Comparison of ENCODE assay signal across 2 cellular contexts in the genomic region with DNA sequence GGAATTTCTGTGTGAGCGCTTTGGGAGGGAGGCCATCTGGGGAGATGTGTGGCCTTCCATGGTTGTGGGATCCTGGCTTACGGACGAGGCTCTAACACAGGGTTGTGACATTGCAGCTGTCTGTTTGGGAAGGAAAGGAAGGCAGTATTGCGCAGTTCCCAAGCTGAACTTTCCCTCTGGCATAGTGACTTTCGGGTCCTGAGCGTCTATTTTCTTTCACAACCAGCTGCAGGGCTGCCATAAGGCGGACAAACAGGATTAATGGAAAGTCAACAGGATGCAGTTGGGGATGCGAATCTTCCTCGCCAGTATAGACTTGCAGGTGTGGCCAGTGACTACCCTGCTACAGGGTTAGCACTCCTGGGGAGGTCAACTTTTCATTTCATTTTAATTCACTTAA.
TF ChIP-seq lines count a peak whose summit lies in the region.

No MANE protein-coding gene starts in this region.

TF ChIP-seq in IMR-90, 13 proteins besides CTCF, POLR2A, EP300 and RAD21:
- TF ChIP-seq, protein P1, sequence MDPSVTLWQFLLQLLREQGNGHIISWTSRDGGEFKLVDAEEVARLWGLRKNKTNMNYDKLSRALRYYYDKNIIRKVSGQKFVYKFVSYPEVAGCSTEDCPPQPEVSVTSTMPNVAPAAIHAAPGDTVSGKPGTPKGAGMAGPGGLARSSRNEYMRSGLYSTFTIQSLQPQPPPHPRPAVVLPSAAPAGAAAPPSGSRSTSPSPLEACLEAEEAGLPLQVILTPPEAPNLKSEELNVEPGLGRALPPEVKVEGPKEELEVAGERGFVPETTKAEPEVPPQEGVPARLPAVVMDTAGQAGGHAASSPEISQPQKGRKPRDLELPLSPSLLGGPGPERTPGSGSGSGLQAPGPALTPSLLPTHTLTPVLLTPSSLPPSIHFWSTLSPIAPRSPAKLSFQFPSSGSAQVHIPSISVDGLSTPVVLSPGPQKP (IDR thresholded peaks at IDR 0.05; ENCODE audit: borderline replicate concordance, low read depth, low read length), result no peak
- TF ChIP-seq CEBPB (IDR thresholded peaks at IDR 0.05; ENCODE audit: low read depth, low read length), result 0 out of 2 replicates have a peak, but pooled peaks have one; percentile 2

TF ChIP-seq in HepG2, 621 proteins besides CTCF, POLR2A, EP300 and RAD21:
- peak; percentile 23; the same call in 1 of the 2 replicates for TF ChIP-seq CEBPB (IDR thresholded peaks at IDR 0.05; ENCODE audit: borderline replicate concordance, low read depth, low read length)
- TF ChIP-seq ZNF230 (CRISPR knock-in tag; IDR thresholded peaks at IDR 0.05), result no peak
